ENCODE assay signal across 29 cellular contexts in the genomic region with DNA sequence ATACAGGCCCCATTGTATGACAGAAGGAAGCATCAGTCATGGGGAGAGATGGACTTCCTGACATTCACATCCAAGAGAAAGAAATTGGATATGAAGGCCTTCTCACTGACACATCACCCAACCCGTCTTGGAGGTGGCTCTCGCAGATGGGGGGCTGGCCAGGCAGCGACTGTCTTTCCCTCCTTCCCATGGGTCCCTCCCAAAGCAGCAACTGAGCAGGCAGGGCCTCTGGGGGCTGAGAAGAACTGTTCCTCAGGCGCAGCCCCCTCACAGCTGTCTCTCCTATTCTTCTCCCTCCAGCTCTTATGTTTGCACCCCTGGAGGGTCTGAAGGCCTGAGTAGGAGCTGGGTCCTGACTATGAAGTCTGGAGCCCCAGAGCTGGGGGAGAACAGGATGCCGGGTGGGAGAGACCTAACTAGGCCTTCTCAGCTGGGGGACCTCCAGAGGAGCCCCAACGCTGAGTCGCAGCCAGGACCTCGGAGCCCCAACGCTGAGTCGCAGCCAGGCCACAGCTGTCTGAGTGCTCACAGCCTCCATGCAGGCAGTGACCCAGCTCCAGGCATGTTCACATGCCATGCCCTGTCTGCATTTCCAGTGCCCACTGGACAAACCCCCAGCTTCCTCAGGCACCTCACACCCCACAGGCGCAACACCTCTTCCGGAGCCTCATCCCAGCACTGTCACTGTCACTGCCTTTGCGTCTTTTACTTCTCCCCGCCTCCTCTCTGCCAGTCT. TPM values are rescaled to one million over a fixed set of nuclear protein-coding genes. Genes with fewer than 3 reads are reported as not detected.
DNase-seq lines count a peak whose midpoint lies in the region; ATAC-seq and TF ChIP-seq lines count a peak whose summit lies in the region.
"Had no signal": no experiment of that assay in that cellular context is flagged by ENCODE, and none has a peak within 500 bp of the region (broad histone marks: within the 10 kb centered on the region; RNA-seq: fewer than 3 reads in every experiment).

No MANE protein-coding gene starts in this region.

- peak overlapping the region; percentile 73 for H3K56ac ChIP-seq in mesendoderm (ENCODE audit: low read length)

- H3K4ac ChIP-seq in mesendoderm (ENCODE audit: low read depth, low read length): peak overlapping the region; percentile 41

- no peak overlapping the region for H2BK120ac ChIP-seq in mesendoderm (ENCODE audit: low read depth, low read length)

- TF ChIP-seq EP300 in SK-N-SH (IDR thresholded peaks at IDR 0.05; ENCODE audit: borderline replicate concordance in 1 of 2, low read depth in 1 of 2, low read length in 1 of 2): no peak

- no peaks in the 10 kb centered on the region for H3K27me3 ChIP-seq in SK-N-SH (ENCODE audit: insufficient read depth)
- H3K27me3 ChIP-seq in mesendoderm (ENCODE audit: insufficient read depth, low read length, poor library complexity): no peaks in the 10 kb centered on the region
- H3K27me3 ChIP-seq: heart left ventricle, testis had no signal

- peak overlapping the region; percentile 11 for H3K27ac Mint-ChIP-seq in T-helper 17 cell
- H3K27ac Mint-ChIP-seq in stimulated activated effector memory CD8-positive, alpha-beta T cell treated with anti-CD3 and anti-CD28 coated beads, Interleukin-12 subunit alpha, Interleukin-12 subunit beta, amount 100 ng/mL, for 72 hours: no peak overlapping the region
- H3K27ac Mint-ChIP-seq in effector memory CD8-positive, alpha-beta T cell: no peak overlapping the region

- no peaks in the 10 kb centered on the region for H3K9me2 ChIP-seq in SK-N-SH

- no peak overlapping the region for H2BK15ac ChIP-seq in mesendoderm (replicated peaks; ENCODE audit: low read depth)

- peaks cover 28% of the 10 kb centered on the region for H3K27me3 Mint-ChIP-seq in T-helper 17 cell
- H3K27me3 Mint-ChIP-seq in effector memory CD8-positive, alpha-beta T cell: peaks cover 12 to 45% of the 10 kb centered on the region in 2 donors

- POLR2A ChIA-PET in SK-N-SH (lab: Yijun Ruan, JAX): interaction anchor here (1.2 kb wide), 1 partner anchor 127 kb away, joined by 4 read pairs; no protein-coding TSS in a partner anchor

- H3K4me2 ChIP-seq in SK-N-SH (no peak overlapping the region), mesendoderm (ENCODE audit: low read length) (no peak overlapping the region)

- TF ChIP-seq RAD21 in SK-N-SH (IDR thresholded peaks at IDR 0.05; ENCODE audit: low read length): no peak

- peaks cover 16% of the 10 kb centered on the region for H3F3A ChIP-seq in SK-N-SH (replicated peaks; ENCODE audit: insufficient read depth)

- no peak overlapping the region for H2AFZ ChIP-seq in SK-N-SH (ENCODE audit: low read depth)

- no peak overlapping the region for H2BK5ac ChIP-seq in mesendoderm (ENCODE audit: low read length)

- H3K4me3 Mint-ChIP-seq in T-helper 17 cell: no peak overlapping the region
- H3K4me3 Mint-ChIP-seq in stimulated activated effector memory CD8-positive, alpha-beta T cell treated with anti-CD3 and anti-CD28 coated beads, Interleukin-12 subunit alpha, Interleukin-12 subunit beta, amount 100 ng/mL, for 72 hours: no peak overlapping the region
- H3K4me3 Mint-ChIP-seq in effector memory CD8-positive, alpha-beta T cell: no peak overlapping the region
- H3K4me3 Mint-ChIP-seq: naive thymus-derived CD8-positive, alpha-beta T cell had no signal

- no peaks in the 10 kb centered on the region for H4K20me1 ChIP-seq in SK-N-SH (ENCODE audit: insufficient read depth)

- H3K79me1 ChIP-seq in mesendoderm (ENCODE audit: low read length): no peaks in the 10 kb centered on the region

- CTCF ChIA-PET in SK-N-SH (lab: Yijun Ruan, JAX): interaction anchor here (1.0 to 15.4 kb wide), 21 partner anchors 8 to 826 kb away, joined by 3 to 332 read pairs (median 13); no protein-coding TSS in a partner anchor

- H3K4me1 ChIP-seq in SK-N-SH (ENCODE audit: control insufficient read depth in 1 of 2, insufficient read depth in 2 of 2, low read depth in 1 of 2, low read length in 1 of 2) (peaks cover 9 to 40% of the 10 kb centered on the region in 2 experiments; a peak in 3 of 4 replicates), mesendoderm (ENCODE audit: control insufficient read depth, low read depth, low read length) (peaks cover 23% of the 10 kb centered on the region)

- H4K5ac ChIP-seq in mesendoderm (ENCODE audit: low read length): no peak overlapping the region

- no peak overlapping the region for H3K4me3 ChIP-seq in SK-N-SH (ENCODE audit: low read depth in 2 of 2, low read length in 1 of 2)
- no peak overlapping the region for H3K4me3 ChIP-seq in mesendoderm (ENCODE audit: low read length)
- H3K4me3 ChIP-seq: HAP-1, heart left ventricle, testis had no signal

- no peaks in the 10 kb centered on the region for H3K9me3 Mint-ChIP-seq in stimulated activated effector memory CD8-positive, alpha-beta T cell treated with anti-CD3 and anti-CD28 coated beads, Interleukin-12 subunit alpha, Interleukin-12 subunit beta, amount 100 ng/mL, for 72 hours
- no peaks in the 10 kb centered on the region for H3K9me3 Mint-ChIP-seq in effector memory CD8-positive, alpha-beta T cell
- H3K9me3 Mint-ChIP-seq: naive thymus-derived CD8-positive, alpha-beta T cell had no signal

- no peak overlapping the region for H3K23ac ChIP-seq in mesendoderm (ENCODE audit: low read length)

- ATAC-seq in SK-N-SH treated with all-trans-retinoic acid at 6 μM for 48 hours (peak; percentile 3; the same call in 1 of the 3 replicates), T-helper 17 cell (no peak)
- peak; percentile 41 for ATAC-seq in stimulated activated effector memory CD8-positive, alpha-beta T cell treated with anti-CD3 and anti-CD28 coated beads, Interleukin-12 subunit alpha, Interleukin-12 subunit beta, amount 100 ng/mL, for 72 hours
- ATAC-seq in effector memory CD8-positive, alpha-beta T cell (replicated peaks): no peak
- ATAC-seq: naive thymus-derived CD8-positive, alpha-beta T cell had no signal

- H2AK5ac ChIP-seq in mesendoderm (ENCODE audit: low read length): peak overlapping the region; percentile 44

- H3K79me2 ChIP-seq in SK-N-SH (ENCODE audit: insufficient read depth): no peaks in the 10 kb centered on the region
- no peaks in the 10 kb centered on the region for H3K79me2 ChIP-seq in mesendoderm (ENCODE audit: control insufficient read depth, insufficient read depth, low read length)

- no peak overlapping the region for H3K9ac ChIP-seq in SK-N-SH
- H3K9ac ChIP-seq in mesendoderm (ENCODE audit: low read length): no peak overlapping the region

- no peak overlapping the region for H3K18ac ChIP-seq in mesendoderm (ENCODE audit: low read length)

- H3K36me3 ChIP-seq in SK-N-SH (replicated peaks in 1 of 2; ENCODE audit: control insufficient read depth in 1 of 2, insufficient read depth in 2 of 2, low read length in 1 of 2) (peaks cover 16 to 31% of the 10 kb centered on the region in 2 experiments), mesendoderm (ENCODE audit: control insufficient read depth, insufficient read depth, low read length) (peaks cover 19% of the 10 kb centered on the region)
- H3K36me3 ChIP-seq: HAP-1 had no signal

- 89% methylated on average over 10 of the region's 14 CpGs for WGBS in SK-N-SH (ENCODE audit: low lambda C conversion rate)
- no CpG with 5 or more reads among the region's 14 CpGs for WGBS in mesendoderm (ENCODE audit: extremely low coverage, insufficient coverage, low lambda C conversion rate)

- H3K27ac ChIP-seq in SK-N-SH (ENCODE audit: low read depth in 2 of 2, low read length in 1 of 2): no peak overlapping the region; a peak in 1 of 4 replicates
- H3K27ac ChIP-seq in mesendoderm (ENCODE audit: low read depth, low read length): peak overlapping the region; percentile 38
- H3K27ac ChIP-seq: heart left ventricle, testis, VCaP had no signal

- TF ChIP-seq CTCF in SK-N-SH (IDR thresholded peaks at IDR 0.05): no peak

- DNase-seq in SK-N-SH (no peak), T-helper 17 cell (no peak), mesendoderm (no peak), GM19240 (ENCODE audit: insufficient read length, low spot score) (no peak)
- DNase-seq in stimulated activated effector memory CD8-positive, alpha-beta T cell treated with anti-CD3 and anti-CD28 coated beads, Interleukin-12 subunit alpha, Interleukin-12 subunit beta, amount 100 ng/mL, for 72 hours (ENCODE audit: low spot score in 2 of 2): no peak
- DNase-seq in activated CD4-positive, CD25-positive, alpha-beta regulatory T cell (lab: John Stamatoyannopoulos, UW): no peak
- no peak for DNase-seq in effector memory CD8-positive, alpha-beta T cell
- DNase-seq: activated CD4-positive, alpha-beta T cell treated with anti-CD3 and anti-CD28 coated beads for 48 hours; activated gamma-delta T cell treated with Interleukin-2 at 50 U/mL for 16 hours; activated T-cell treated with anti-CD3 and anti-CD28 coated beads for 4 hours; caudate nucleus; cortex of kidney; foreskin melanocyte; Kasumi-1; kidney; left ventricle myocardium superior; midbrain; MV-4-11; naive thymus-derived CD8-positive, alpha-beta T cell; NCI-H1436 treated with DMSO at 0.1 percent for 48 hours; NCI-H2081 treated with DMSO at 0.1 percent for 48 hours; NCI-H526 treated with DMSO at 0.1 percent for 48 hours; stimulated activated naive CD8-positive, alpha-beta T cell treated with anti-CD3 and anti-CD28 coated beads, Interleukin-15, Interleukin-2, amounts not matched to agents 100 U/mL and 50 U/mL, for 24 hours; T-helper 9 cell; testis had no signal

- peaks cover 2% of the 10 kb centered on the region for H3K36me3 Mint-ChIP-seq in T-helper 17 cell (ENCODE audit: low read depth)
- no peaks in the 10 kb centered on the region for H3K36me3 Mint-ChIP-seq in stimulated activated effector memory CD8-positive, alpha-beta T cell treated with anti-CD3 and anti-CD28 coated beads, Interleukin-12 subunit alpha, Interleukin-12 subunit beta, amount 100 ng/mL, for 72 hours
- H3K36me3 Mint-ChIP-seq in effector memory CD8-positive, alpha-beta T cell (ENCODE audit: insufficient read depth): no peaks in the 10 kb centered on the region

- H4K8ac ChIP-seq in mesendoderm (ENCODE audit: low read depth, low read length): no peak overlapping the region

- peaks cover 11% of the 10 kb centered on the region for H3K4me1 Mint-ChIP-seq in T-helper 17 cell
- peaks cover 6% of the 10 kb centered on the region for H3K4me1 Mint-ChIP-seq in stimulated activated effector memory CD8-positive, alpha-beta T cell treated with anti-CD3 and anti-CD28 coated beads, Interleukin-12 subunit alpha, Interleukin-12 subunit beta, amount 100 ng/mL, for 72 hours
- peaks cover 0 to 4% of the 10 kb centered on the region in 2 donors for H3K4me1 Mint-ChIP-seq in effector memory CD8-positive, alpha-beta T cell (ENCODE audit: low read depth in 2 of 2)

- H3K9me3 ChIP-seq in SK-N-SH (no peaks in the 10 kb centered on the region), T-helper 17 cell (ENCODE audit: control insufficient read depth, low read length, poor library complexity, severe bottlenecking) (no peaks in the 10 kb centered on the region)
- H3K9me3 ChIP-seq: HAP-1, heart left ventricle, testis had no signal

TF ChIP-seq in SK-N-SH treated with all-trans-retinoic acid at 6 μM for 48 hours, 23 proteins besides CTCF, POLR2A, EP300 and RAD21 (continues in another document):
- TF ChIP-seq GLIS3 (CRISPR knock-in tag; IDR thresholded peaks at IDR 0.05): no peak

RNA-seq across cellular contexts. Expression of a gene that starts 29.6 kb away (rescaled TPM):
- 25.1 and 32.0 TPM in 2 replicates for polyA plus RNA-seq in SK-N-SH (2012; rRNA removed)
- polyA plus RNA-seq in SK-N-SH (2012; cell fraction: cytosol; rRNA removed): 29.2 and 30.9 TPM in 2 replicates
- 18.2 and 25.5 TPM in 2 replicates for polyA plus RNA-seq in SK-N-SH (2012; cell fraction: nucleus; rRNA removed)
- total RNA-seq in T-helper 17 cell: 10 to 100 TPM; 12.1 to 17.0 TPM
- 45.8 TPM for polyA plus RNA-seq in mesendoderm (2013, experiment 1 of 2)
- polyA plus RNA-seq in mesendoderm (2013, experiment 2 of 2): 45.3 TPM

Comparison
In these comparisons a context has a peak if more than half of its experiments do, and no peak if none do; other contexts are left out.
1. ATAC-seq: peak in SK-N-SH treated with all-trans-retinoic acid at 6 μM for 48 hours (single experiment) and stimulated activated effector memory CD8-positive, alpha-beta T cell treated with anti-CD3 and anti-CD28 coated beads, Interleukin-12 subunit alpha, Interleukin-12 subunit beta, amount 100 ng/mL, for 72 hours (single experiment); none in T-helper 17 cell (single experiment) and effector memory CD8-positive, alpha-beta T cell (single experiment).